18 cellular contexts compared by ENCODE assay signal in genomic region chrX:22323541-22323940, GRCh38. TPM values are rescaled to one million over a fixed set of nuclear protein-coding genes. Genes with fewer than 3 reads are reported as not detected.
DNase-seq lines count a peak whose midpoint lies in the region; TF ChIP-seq lines count a peak whose summit lies in the region.
"Had no signal": no experiment of that assay in that cellular context is flagged by ENCODE, and none has a peak within 500 bp of the region (broad histone marks: within the 10 kb centered on the region; RNA-seq: fewer than 3 reads in every experiment).

No MANE protein-coding gene starts in this region.

- H3K27me3 ChIP-seq in osteoblast (ENCODE audit: insufficient read depth, low read length): no peaks in the 10 kb centered on the region
- no peaks in the 10 kb centered on the region for H3K27me3 ChIP-seq in CD4-positive, alpha-beta memory T cell (ENCODE audit: insufficient read depth, low read length)

- H3K27me3 Mint-ChIP-seq in CD4-positive, alpha-beta memory T cell: peaks cover 0 to 6% of the 10 kb centered on the region in 2 donors
- H3K27me3 Mint-ChIP-seq: activated naive CD8-positive, alpha-beta T cell treated with anti-CD3 and anti-CD28 coated beads, Interleukin-2, amount 10 ng/mL, durations not matched to agents 7 days and 5 days; CD4-positive, alpha-beta T cell had no signal

- no peaks in the 10 kb centered on the region for H3K9me3 ChIP-seq in osteoblast (ENCODE audit: low read depth, low read length)
- no peaks in the 10 kb centered on the region for H3K9me3 ChIP-seq in CD4-positive, alpha-beta memory T cell (ENCODE audit: control insufficient read depth in 1 of 2, low read length in 2 of 2)
- H3K9me3 ChIP-seq: tibial nerve had no signal

- H3K36me3 ChIP-seq in osteoblast (ENCODE audit: insufficient read depth, low read length): no peaks in the 10 kb centered on the region
- H3K36me3 ChIP-seq in CD4-positive, alpha-beta memory T cell (ENCODE audit: insufficient read depth, low read length): no peaks in the 10 kb centered on the region
- H3K36me3 ChIP-seq: tibial nerve had no signal

- no peak overlapping the region for H3K27ac ChIP-seq in osteoblast (ENCODE audit: low read depth, low read length)
- no peak overlapping the region for H3K27ac ChIP-seq in CD4-positive, alpha-beta memory T cell (ENCODE audit: low read depth, low read length)
- H3K27ac ChIP-seq: tibial nerve had no signal

- peak; percentile 60 for DNase-seq in Daoy (ENCODE audit: low read depth)
- DNase-seq in NCI-H226: peak; percentile 59
- peak; percentile 70 for DNase-seq in choroid plexus epithelial cell (ENCODE audit: low read depth)
- peak; percentile 58 for DNase-seq in osteoblast (ENCODE audit: insufficient read length, low spot score, missing footprints)
- DNase-seq in CD4-positive, alpha-beta memory T cell: no peak
- DNase-seq in germinal center (ENCODE audit: low spot score): no peak
- DNase-seq in middle frontal gyrus (ENCODE audit: extremely low spot score, low spot score): no peak
- DNase-seq in putamen (ENCODE audit: low spot score): no peak
- DNase-seq: activated CD4-positive, CD25-positive, alpha-beta regulatory T cell treated with anti-CD3 and anti-CD28 coated beads, Interleukin-2, amount 50 U/mL, for 72 hours; activated naive CD8-positive, alpha-beta T cell treated with anti-CD3 and anti-CD28 coated beads, Interleukin-2, amount 10 ng/mL, durations not matched to agents 7 days and 5 days; CD4-positive, alpha-beta T cell; kidney; NCI-H1694 had no signal

- no peaks in the 10 kb centered on the region for H4K20me1 ChIP-seq in osteoblast (ENCODE audit: insufficient read depth, low read length)

- H3K36me3 Mint-ChIP-seq in CD4-positive, alpha-beta memory T cell: no peaks in the 10 kb centered on the region
- H3K36me3 Mint-ChIP-seq: activated naive CD8-positive, alpha-beta T cell treated with anti-CD3 and anti-CD28 coated beads, Interleukin-2, amount 10 ng/mL, durations not matched to agents 7 days and 5 days had no signal

- peak overlapping the region; percentile 48 for H3K4me2 ChIP-seq in osteoblast (ENCODE audit: insufficient read depth, low read length)

- POLR2A ChIA-PET in CD4-positive, alpha-beta memory T cell (lab: Charles Lee; ENCODE audit: partially characterized antibody): no interaction called here

- CTCF ChIA-PET in CD4-positive, alpha-beta memory T cell (lab: Charles Lee; ENCODE audit: partially characterized antibody): no interaction called here

- peaks cover 3% of the 10 kb centered on the region for H3K4me1 ChIP-seq in osteoblast (ENCODE audit: insufficient read depth, low read length)
- H3K4me1 ChIP-seq in CD4-positive, alpha-beta memory T cell (ENCODE audit: insufficient read depth, low read length): no peaks in the 10 kb centered on the region
- H3K4me1 ChIP-seq: tibial nerve had no signal

- no peak overlapping the region for H3K27ac Mint-ChIP-seq in CD4-positive, alpha-beta memory T cell
- H3K27ac Mint-ChIP-seq: activated naive CD8-positive, alpha-beta T cell treated with anti-CD3 and anti-CD28 coated beads, Interleukin-2, amount 10 ng/mL, durations not matched to agents 7 days and 5 days; CD4-positive, alpha-beta T cell had no signal

- intact Hi-C loops in CD4-positive, alpha-beta memory T cell (cut with micrococcal nuclease): no loop called here

- no peaks in the 10 kb centered on the region for H3K4me1 Mint-ChIP-seq in CD4-positive, alpha-beta memory T cell
- H3K4me1 Mint-ChIP-seq: activated naive CD8-positive, alpha-beta T cell treated with anti-CD3 and anti-CD28 coated beads, Interleukin-2, amount 10 ng/mL, durations not matched to agents 7 days and 5 days had no signal

- no peak overlapping the region for H2AFZ ChIP-seq in osteoblast (ENCODE audit: low read length)

- H3K4me3 Mint-ChIP-seq in CD4-positive, alpha-beta memory T cell: no peak overlapping the region
- H3K4me3 Mint-ChIP-seq: activated naive CD8-positive, alpha-beta T cell treated with anti-CD3 and anti-CD28 coated beads, Interleukin-2, amount 10 ng/mL, durations not matched to agents 7 days and 5 days; CD4-positive, alpha-beta T cell had no signal

- H3K79me2 ChIP-seq in osteoblast (ENCODE audit: insufficient read depth, low read length): no peaks in the 10 kb centered on the region

- H3K4me3 ChIP-seq in choroid plexus epithelial cell (ENCODE audit: low read depth, low read length) (no peak overlapping the region), osteoblast (ENCODE audit: insufficient read depth, low read length) (no peak overlapping the region)
- no peak overlapping the region for H3K4me3 ChIP-seq in CD4-positive, alpha-beta memory T cell (ENCODE audit: low read length in 2 of 2)
- H3K4me3 ChIP-seq: tibial nerve had no signal

- TF ChIP-seq CTCF in choroid plexus epithelial cell (conservative IDR thresholded peaks at IDR 0.05; ENCODE audit: low read depth, low read length) (no peak), osteoblast (IDR thresholded peaks at IDR 0.05; ENCODE audit: extremely low read depth, low read depth, low read length) (no peak)

- H3K9me3 Mint-ChIP-seq in CD4-positive, alpha-beta memory T cell: no peaks in the 10 kb centered on the region
- H3K9me3 Mint-ChIP-seq: activated naive CD8-positive, alpha-beta T cell treated with anti-CD3 and anti-CD28 coated beads, Interleukin-2, amount 10 ng/mL, durations not matched to agents 7 days and 5 days had no signal

RNA-seq across cellular contexts. Expression of gene CBLL2, which starts 50.8 kb away (rescaled TPM):
- not detected in 2 replicates for total RNA-seq in Daoy (2014; rRNA removed; shearing (Covaris generic))
- total RNA-seq in osteoblast: under 0.01 TPM in 2 replicates
- total RNA-seq in CD4-positive, alpha-beta memory T cell: not detected
- polyA plus RNA-seq in CD4-positive, alpha-beta memory T cell: not detected
- total RNA-seq: activated naive CD8-positive, alpha-beta T cell treated with anti-CD3 and anti-CD28 coated beads, Interleukin-2, amount 10 ng/mL, durations not matched to agents 7 days and 5 days; CD4-positive, alpha-beta T cell; dermis microvascular lymphatic vessel endothelial cell; G401; kidney; NCI-H460; posterior vena cava; tibial nerve had no signal

Comparison
In these comparisons a context has a peak if more than half of its experiments do, and no peak if none do; other contexts are left out.
1. DNase-seq: peak in Daoy (single experiment), NCI-H226 (single experiment), choroid plexus epithelial cell (single experiment) and osteoblast (single experiment); none in CD4-positive, alpha-beta memory T cell (0 of 5), germinal center (single experiment), middle frontal gyrus (single experiment) and putamen (single experiment).